ENCODE assay signal across 1 cellular context in the genomic region with DNA sequence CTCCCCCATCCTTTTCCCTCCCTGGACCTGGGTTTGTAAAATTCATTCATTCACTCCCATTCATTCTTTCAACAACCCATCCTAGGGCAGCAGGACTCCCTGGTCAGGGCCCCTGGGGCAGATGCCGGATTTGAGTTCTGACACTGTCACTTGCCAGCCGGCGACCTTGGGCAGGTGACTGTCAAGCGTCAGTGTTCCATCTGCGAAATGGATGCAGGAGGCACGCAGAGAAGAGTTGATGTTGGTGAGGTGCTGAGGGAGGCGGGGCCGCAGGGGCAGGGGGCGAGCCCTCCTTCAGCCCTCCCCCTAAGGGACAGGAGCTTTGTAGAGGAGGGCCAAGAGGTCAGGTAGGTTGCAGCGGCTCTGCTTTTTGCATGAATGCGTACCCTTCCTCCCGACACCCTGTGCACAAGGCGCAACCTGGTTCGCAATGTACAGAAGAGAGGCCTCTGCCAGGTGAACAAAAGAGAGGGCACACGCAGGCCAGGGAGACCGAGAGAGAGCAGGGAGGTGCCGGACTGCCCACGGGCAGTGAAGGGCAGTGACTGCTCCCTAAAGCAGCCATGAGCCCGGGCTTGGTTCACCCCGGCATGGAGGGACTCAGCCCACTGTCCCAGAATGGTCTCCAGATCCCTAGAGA.
TF ChIP-seq lines count a peak whose summit lies in the region.

No MANE protein-coding gene starts in this region.

TF ChIP-seq in SK-N-SH treated with all-trans-retinoic acid at 6 μM for 48 hours, 23 proteins besides CTCF, POLR2A, EP300 and RAD21 (continued from another document):
- TF ChIP-seq, protein P1, sequence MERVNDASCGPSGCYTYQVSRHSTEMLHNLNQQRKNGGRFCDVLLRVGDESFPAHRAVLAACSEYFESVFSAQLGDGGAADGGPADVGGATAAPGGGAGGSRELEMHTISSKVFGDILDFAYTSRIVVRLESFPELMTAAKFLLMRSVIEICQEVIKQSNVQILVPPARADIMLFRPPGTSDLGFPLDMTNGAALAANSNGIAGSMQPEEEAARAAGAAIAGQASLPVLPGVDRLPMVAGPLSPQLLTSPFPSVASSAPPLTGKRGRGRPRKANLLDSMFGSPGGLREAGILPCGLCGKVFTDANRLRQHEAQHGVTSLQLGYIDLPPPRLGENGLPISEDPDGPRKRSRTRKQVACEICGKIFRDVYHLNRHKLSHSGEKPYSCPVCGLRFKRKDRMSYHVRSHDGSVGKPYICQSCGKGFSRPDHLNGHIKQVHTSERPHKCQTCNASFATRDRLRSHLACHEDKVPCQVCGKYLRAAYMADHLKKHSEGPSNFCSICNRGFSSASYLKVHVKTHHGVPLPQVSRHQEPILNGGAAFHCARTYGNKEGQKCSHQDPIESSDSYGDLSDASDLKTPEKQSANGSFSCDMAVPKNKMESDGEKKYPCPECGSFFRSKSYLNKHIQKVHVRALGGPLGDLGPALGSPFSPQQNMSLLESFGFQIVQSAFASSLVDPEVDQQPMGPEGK (CRISPR knock-in tag; IDR thresholded peaks at IDR 0.05; ENCODE audit: borderline replicate concordance), result no peak
- TF ChIP-seq BACH2 (CRISPR knock-in tag; IDR thresholded peaks at IDR 0.05; ENCODE audit: borderline replicate concordance), result no peak
- no peak for TF ChIP-seq GLIS3 (CRISPR knock-in tag; IDR thresholded peaks at IDR 0.05)
- no peak for TF ChIP-seq ZFP3 (CRISPR knock-in tag; IDR thresholded peaks at IDR 0.05)
